11 cellular contexts compared by ENCODE assay signal in the genomic region with DNA sequence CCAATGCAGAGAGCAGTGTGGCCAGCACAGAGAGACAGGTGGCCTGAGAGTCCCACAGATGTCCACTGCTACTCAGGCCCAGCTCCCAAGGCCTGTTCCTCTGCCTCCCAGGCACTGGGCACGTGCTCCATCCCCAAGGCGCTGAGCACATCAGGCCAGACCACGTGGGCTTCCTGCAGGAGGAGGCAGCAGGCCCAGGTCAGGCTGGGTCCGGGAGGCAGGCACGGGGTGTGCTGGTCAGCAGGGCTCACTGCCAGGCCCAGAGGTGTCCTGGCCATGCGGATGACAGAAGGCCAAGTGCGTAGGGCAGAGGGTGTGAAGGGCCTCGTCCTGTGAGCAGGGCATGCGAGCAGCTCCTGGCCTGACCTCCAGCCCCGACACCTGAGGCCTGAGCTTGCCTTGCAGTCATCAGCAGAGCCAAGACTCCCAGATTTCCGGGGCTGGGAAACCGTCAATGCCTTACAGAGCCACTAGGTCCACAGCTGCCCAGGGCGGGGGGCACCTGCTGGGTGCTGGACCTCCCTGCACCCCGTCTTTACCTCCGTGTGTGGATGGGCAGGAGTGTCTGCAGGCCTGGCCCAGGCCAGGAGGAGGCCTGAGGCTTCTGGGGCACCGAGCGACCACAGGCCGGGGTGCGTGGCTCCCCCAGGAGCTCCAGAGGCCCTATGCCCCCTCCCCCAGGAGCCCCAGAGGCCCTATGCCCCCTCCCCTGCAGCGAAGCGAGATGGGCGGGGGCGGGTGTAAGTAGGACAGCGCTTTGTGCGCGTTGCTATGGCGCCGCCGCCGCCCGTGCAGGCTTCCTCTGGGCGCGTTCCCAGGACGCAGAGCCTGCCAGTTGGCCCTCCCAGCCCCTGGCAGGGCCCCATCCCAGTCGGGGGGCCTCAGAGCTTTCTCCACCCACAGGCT. TPM values are rescaled to one million over a fixed set of nuclear protein-coding genes. Genes with fewer than 3 reads are reported as not detected.
A peak's percentile ranks its signal among the peaks of the same experiment; 100 is the strongest.
DNase-seq lines count a peak whose midpoint lies in the region; ATAC-seq and TF ChIP-seq lines count a peak whose summit lies in the region.
"Had no signal": no experiment of that assay in that cellular context is flagged by ENCODE, and none has a peak within 500 bp of the region (broad histone marks: within the 10 kb centered on the region; RNA-seq: fewer than 3 reads in every experiment).

No MANE protein-coding gene starts in this region.

- H3K27ac ChIP-seq in heart right ventricle (peak overlapping the region in 4 of 10 donors; percentile 9 to 40 (median 32)), osteoblast (ENCODE audit: low read depth, low read length) (no peak overlapping the region)

- peak in 5 of 8 donors; percentile 9 to 22 (median 16) for ATAC-seq in heart right ventricle
- no peak for ATAC-seq in HG03175 (IDR thresholded peaks at IDR 0.05; ENCODE audit: unreplicated experiment)
- ATAC-seq in HG02852 (IDR thresholded peaks at IDR 0.05; ENCODE audit: unreplicated experiment): no peak
- ATAC-seq: activated naive CD4-positive, alpha-beta T cell treated with anti-CD3 and anti-CD28 coated beads, Interleukin-2, amount 50 U/mL, for 72 hours had no signal

- TF ChIP-seq CTCF in heart right ventricle (IDR thresholded peaks at IDR 0.05) (no peak), osteoblast (IDR thresholded peaks at IDR 0.05; ENCODE audit: extremely low read depth, low read depth, low read length) (no peak)

- H3K36me3 ChIP-seq in heart right ventricle (no peaks in the 10 kb centered on the region), osteoblast (ENCODE audit: insufficient read depth, low read length) (no peaks in the 10 kb centered on the region)

- H3K79me2 ChIP-seq in osteoblast (ENCODE audit: insufficient read depth, low read length): peaks cover 2% of the 10 kb centered on the region

- H3K4me2 ChIP-seq in osteoblast (ENCODE audit: insufficient read depth, low read length): no peak overlapping the region

- no peak overlapping the region for H3K4me3 ChIP-seq in heart right ventricle
- no peak overlapping the region for H3K4me3 ChIP-seq in osteoblast (ENCODE audit: insufficient read depth, low read length)

- WGBS in heart right ventricle, 2 donors: 64 to 65% methylated on average over 34 to 35 of the region's 35 CpGs

- intact Hi-C loops in heart right ventricle (cut with DNase I): no loop called here

- peaks cover 16% of the 10 kb centered on the region for H4K20me1 ChIP-seq in osteoblast (ENCODE audit: insufficient read depth, low read length)

- no peak overlapping the region for H2AFZ ChIP-seq in osteoblast (ENCODE audit: low read length)

- H3K27me3 ChIP-seq in heart right ventricle: no peaks in the 10 kb centered on the region
- H3K27me3 ChIP-seq in osteoblast (ENCODE audit: insufficient read depth, low read length): no peaks in the 10 kb centered on the region

- H3K9me3 ChIP-seq in heart right ventricle (no peaks in the 10 kb centered on the region), osteoblast (ENCODE audit: low read depth, low read length) (no peaks in the 10 kb centered on the region)

- DNase-seq in C1 segment of cervical spinal cord (lab: John Stamatoyannopoulos, UW) (peak in 11 of 14 donors; percentile 54 to 87 (median 79)), NCI-H69 (lab: John Stamatoyannopoulos, UW) (peak; percentile 86), heart right ventricle (peak in 1 of 2 donors; percentile 65), osteoblast (ENCODE audit: insufficient read length, low spot score, missing footprints) (peak; percentile 67), OCI-M1 (lab: John Stamatoyannopoulos, UW) (no peak), NK-92 (lab: John Stamatoyannopoulos, UW; ENCODE audit: unreplicated experiment) (no peak)
- DNase-seq: AML-193, NCI-H1105 had no signal

- H3K4me1 ChIP-seq in heart right ventricle (peaks cover 46 to 81% (median 61%) of the 10 kb centered on the region in 9 donors), osteoblast (ENCODE audit: insufficient read depth, low read length) (peaks cover 25% of the 10 kb centered on the region)

RNA-seq across cellular contexts. Expression of gene TRMT61A, which starts 15.0 kb away (rescaled TPM):
- total RNA-seq in heart right ventricle (1 to 10 TPM; 2.9 to 7.5 (median 3.8) TPM), osteoblast (9.0 and 10.6 TPM in 2 replicates)
- 10 to 100 TPM in 1 of 2 donors, 1 to 10 TPM in 1; 8.6 to 14.7 TPM for polyA plus RNA-seq in heart right ventricle

RNA-seq across cellular contexts. Expression of gene BAG5, which starts 18.5 kb away (rescaled TPM):
- total RNA-seq in heart right ventricle: 10 to 100 TPM; 14.0 to 19.7 (median 16.8) TPM
- 1 to 10 TPM; 5.0 to 9.9 TPM for polyA plus RNA-seq in heart right ventricle
- 28.6 and 30.8 TPM in 2 replicates for total RNA-seq in osteoblast

RNA-seq across cellular contexts. Expression of gene COA8, which starts 18.8 kb away (rescaled TPM):
- total RNA-seq in heart right ventricle: 10 to 100 TPM; 33.3 to 53.9 (median 40.3) TPM
- polyA plus RNA-seq in heart right ventricle: 100 to 1,000 TPM in 1 of 2 donors, 10 to 100 TPM in 1; 51.6 to 141 TPM
- total RNA-seq in osteoblast: 23.0 and 24.6 TPM in 2 replicates

RNA-seq across cellular contexts. Expression of gene CKB, which starts 21.3 kb away (rescaled TPM):
- total RNA-seq in heart right ventricle (100 to 1,000 TPM; 273 to 896 (median 534) TPM), osteoblast (5.1 and 8.3 TPM in 2 replicates)
- polyA plus RNA-seq in heart right ventricle: 1,000 to 10,000 TPM in 1 of 2 donors, 100 to 1,000 TPM in 1; 717 to 1,062 TPM

Comparison
In these comparisons a context has a peak if more than half of its experiments do, and no peak if none do; other contexts are left out.
1. DNase-seq: peak in C1 segment of cervical spinal cord (11 of 14), NCI-H69 (single experiment) and osteoblast (single experiment); none in OCI-M1 (single experiment) and NK-92 (single experiment).
2. ATAC-seq: peak in heart right ventricle (5 of 8); none in HG03175 (single experiment) and HG02852 (single experiment).